ENCODE assay signal across 29 cellular contexts in genomic region chr3:172656602-172657001, GRCh38.
"Had no signal": no experiment of that assay in that cellular context is flagged by ENCODE, and none has a peak within 500 bp of the region (broad histone marks: within the 10 kb centered on the region; RNA-seq: fewer than 3 reads in every experiment).

No MANE protein-coding gene starts in this region.

- H3K4me3 ChIP-seq: ascending aorta, cardiac muscle cell had no signal

- H3K9me3 ChIP-seq: ascending aorta had no signal

- H3K36me3 ChIP-seq: ascending aorta, cardiac muscle cell had no signal

- H3K27me3 ChIP-seq: ascending aorta, cardiac muscle cell had no signal

- H3K27ac ChIP-seq: ascending aorta, cardiac muscle cell, VCaP had no signal

- H3K4me1 ChIP-seq: ascending aorta had no signal

- ATAC-seq: activated CD8-positive, alpha-beta T cell treated with anti-CD3 and anti-CD28 coated beads for 36 hours; activated naive CD8-positive, alpha-beta T cell treated with anti-CD3 and anti-CD28 coated beads, Interleukin-2, amount 50 U/mL, for 24 hours; activated T-cell treated with anti-CD3 and anti-CD28 coated beads, Interleukin-2, amount 50 U/mL, for 4 hours; activated T-cell treated with anti-CD3 and anti-CD28 coated beads, Interleukin-2, amount 50 U/mL, for 72 hours; activated T-helper 17 cell treated with anti-CD3 and anti-CD28 coated beads, Interleukin-2, amount 50 U/mL, for 72 hours had no signal

- DNase-seq: activated B cell treated with CpG ODN at 0.5 μM for 24 hours; activated CD4-positive, alpha-beta memory T cell treated with anti-CD3 and anti-CD28 coated beads for 36 hours; activated CD4-positive, alpha-beta T cell treated with anti-CD3 and anti-CD28 coated beads for 4 hours; activated CD4-positive, alpha-beta T cell treated with anti-CD3 and anti-CD28 coated beads, Interleukin-2, amount 10 ng/mL, durations not matched to agents 24 days and 14 days; activated CD4-positive, alpha-beta T cell treated with anti-CD3 and anti-CD28 coated beads, Interleukin-2, amount 50 U/mL, for 1 hour; activated CD4-positive, alpha-beta T cell treated with anti-CD3 and anti-CD28 coated beads, Interleukin-2, amount 50 U/mL, for 4 hours; activated CD4-positive, CD25-positive, alpha-beta regulatory T cell treated with anti-CD3 and anti-CD28 coated beads, Interleukin-2, amount 50 U/mL, for 72 hours; activated CD8-positive, alpha-beta memory T cell treated with anti-CD3 and anti-CD28 coated beads, Interleukin-2, amount 50 U/mL, for 4 hours; activated CD8-positive, alpha-beta T cell treated with anti-CD3 and anti-CD28 coated beads for 36 hours; activated effector memory CD4-positive, alpha-beta T cell treated with anti-CD3 and anti-CD28 coated beads, Interleukin-2, amount 50 U/mL, for 16 hours; activated gamma-delta T cell treated with Interleukin-2 at 50 U/mL for 16 hours; activated naive CD4-positive, alpha-beta T cell; activated naive CD4-positive, alpha-beta T cell treated with anti-CD3 and anti-CD28 coated beads for 36 hours; activated naive CD8-positive, alpha-beta T cell treated with anti-CD3 and anti-CD28 coated beads, Interleukin-2, amount 10 ng/mL, durations not matched to agents 7 days and 5 days; activated naive CD8-positive, alpha-beta T cell treated with anti-CD3 and anti-CD28 coated beads, Interleukin-2, amount 50 U/mL, for 24 hours; activated T-cell treated with anti-CD3 and anti-CD28 coated beads for 4 hours; activated T-cell treated with anti-CD3 and anti-CD28 coated beads, Interleukin-2, amount 50 U/mL, for 1 hour; activated T-cell treated with anti-CD3 and anti-CD28 coated beads, Interleukin-2, amount 50 U/mL, for 4 hours; activated T-cell treated with anti-CD3 and anti-CD28 coated beads, Interleukin-2, amount 50 U/mL, for 72 hours; amygdala; anterior cingulate cortex; cerebellar nuclear complex; T-helper 1 cell; T-helper 2 cell; T-helper 9 cell had no signal
